Comparison of ENCODE assay signal across 14 cellular contexts in genomic region chr5:98458004-98458403, GRCh38.
A peak's percentile ranks its signal among the peaks of the same experiment; 100 is the strongest.
DNase-seq lines count a peak whose midpoint lies in the region; ATAC-seq lines count a peak whose summit lies in the region.
"Had no signal": no experiment of that assay in that cellular context is flagged by ENCODE, and none has a peak within 500 bp of the region (broad histone marks: within the 10 kb centered on the region; RNA-seq: fewer than 3 reads in every experiment).

No MANE protein-coding gene starts in this region.

- 77% methylated on average over 2 of the region's 2 CpGs for WGBS in mesenchymal stem cell

- no peaks in the 10 kb centered on the region for H3K4me1 ChIP-seq in mesenchymal stem cell (ENCODE audit: control insufficient read depth, insufficient read depth, low read depth, low read length)
- H3K4me1 ChIP-seq: parathyroid adenoma had no signal

- peak; percentile 73 for ATAC-seq in HG03432 (IDR thresholded peaks at IDR 0.05; ENCODE audit: unreplicated experiment)
- ATAC-seq: left colon had no signal

- no peaks in the 10 kb centered on the region for H3K36me3 ChIP-seq in mesenchymal stem cell (ENCODE audit: control insufficient read depth in 1 of 2, insufficient read depth in 2 of 2, low read depth in 1 of 2, low read length in 2 of 2)
- H3K36me3 ChIP-seq: BLaER1 treated with 17β-estradiol and CSF1 and Interleukin-3, amounts not matched to agents 10 nM and 100 nM had no signal

- DNase-seq in AG20443 (ENCODE audit: low spot score): peak; percentile 30
- peak; percentile 33 for DNase-seq in astrocyte of the hippocampus (ENCODE audit: low read depth, low spot score)
- DNase-seq in mesenchymal stem cell: peak; percentile 27
- DNase-seq in NCI-H2081 treated with DMSO at 0.1 percent for 48 hours (lab: John Stamatoyannopoulos, UW): no peak
- no peak for DNase-seq in NK-92 (lab: John Stamatoyannopoulos, UW; ENCODE audit: unreplicated experiment)
- no peak for DNase-seq in NCI-H2107 treated with DMSO at 0.1 percent for 48 hours (lab: John Stamatoyannopoulos, UW; ENCODE audit: unreplicated experiment)
- DNase-seq in activated gamma-delta T cell treated with Interleukin-2 at 50 U/mL for 16 hours: no peak
- DNase-seq: left colon; NCI-H1092 treated with DMSO at 0.1 percent for 48 hours; NCI-H2227 treated with DMSO at 0.1 percent for 48 hours; stimulated activated CD4-positive, alpha-beta T cell treated with anti-CD3 and anti-CD28 coated beads, Interleukin-15, amount 100 ng/mL, for 24 hours had no signal

- H3K79me1 ChIP-seq in mesenchymal stem cell (replicated peaks; ENCODE audit: low read length, poor library complexity, severe bottlenecking): no peaks in the 10 kb centered on the region

- no peak overlapping the region for H2AFZ ChIP-seq in mesenchymal stem cell (ENCODE audit: low read depth, low read length)
- H2AFZ ChIP-seq: parathyroid adenoma had no signal

- H2BK5ac ChIP-seq in mesenchymal stem cell (ENCODE audit: low read depth, low read length, poor library complexity, severe bottlenecking): no peak overlapping the region

- no peak overlapping the region for H3K4me2 ChIP-seq in mesenchymal stem cell (ENCODE audit: low read length, poor library complexity, severe bottlenecking)
- H3K4me2 ChIP-seq: BLaER1 treated with 17β-estradiol and CSF1 and Interleukin-3, amounts not matched to agents 10 nM and 100 nM had no signal

- H2BK120ac ChIP-seq in mesenchymal stem cell (ENCODE audit: low read depth, low read length): no peak overlapping the region

- H3K18ac ChIP-seq in mesenchymal stem cell (ENCODE audit: low read depth in 1 of 2, low read length in 2 of 2): no peak overlapping the region

- H3K4me3 ChIP-seq in mesenchymal stem cell (ENCODE audit: insufficient read depth in 1 of 2, low read depth in 1 of 2, low read length in 2 of 2): no peak overlapping the region
- H3K4me3 ChIP-seq: BLaER1 treated with 17β-estradiol and CSF1 and Interleukin-3, amounts not matched to agents 10 nM and 100 nM had no signal

- no peaks in the 10 kb centered on the region for H3K27me3 ChIP-seq in mesenchymal stem cell (ENCODE audit: control insufficient read depth in 1 of 2, insufficient read depth in 1 of 2, low read length in 2 of 2)
- H3K27me3 ChIP-seq: BLaER1 treated with 17β-estradiol and CSF1 and Interleukin-3, amounts not matched to agents 10 nM and 100 nM had no signal

- H2BK12ac ChIP-seq in mesenchymal stem cell (ENCODE audit: low read length in 2 of 2): no peak overlapping the region

- no peak overlapping the region for H3K14ac ChIP-seq in mesenchymal stem cell (ENCODE audit: low read length in 2 of 2)

- H4K91ac ChIP-seq in mesenchymal stem cell (ENCODE audit: low read length): no peak overlapping the region

- no peak overlapping the region for H3K4ac ChIP-seq in mesenchymal stem cell (ENCODE audit: low read depth in 1 of 2, low read length in 2 of 2)

- H3K9ac ChIP-seq in mesenchymal stem cell (ENCODE audit: low read length): peak overlapping the region; percentile 41
- H3K9ac ChIP-seq: BLaER1 treated with 17β-estradiol and CSF1 and Interleukin-3, amounts not matched to agents 10 nM and 100 nM; parathyroid adenoma had no signal

- no peak overlapping the region for H3K27ac ChIP-seq in mesenchymal stem cell (ENCODE audit: low read length, poor library complexity, severe bottlenecking)
- H3K27ac ChIP-seq: BLaER1 treated with 17β-estradiol and CSF1 and Interleukin-3, amounts not matched to agents 10 nM and 100 nM; parathyroid adenoma had no signal

- H3K23ac ChIP-seq in mesenchymal stem cell (ENCODE audit: low read length in 2 of 2): no peak overlapping the region

- H2BK15ac ChIP-seq in mesenchymal stem cell (ENCODE audit: low read depth, poor library complexity, severe bottlenecking): no peak overlapping the region

- H4K8ac ChIP-seq in mesenchymal stem cell (ENCODE audit: low read length): no peak overlapping the region

- no peaks in the 10 kb centered on the region for H3K9me3 ChIP-seq in mesenchymal stem cell (ENCODE audit: control insufficient read depth, low read length)

- H2AK5ac ChIP-seq in mesenchymal stem cell (ENCODE audit: low read length, severe bottlenecking): no peak overlapping the region

Comparison
In these comparisons a context has a peak if more than half of its experiments do, and no peak if none do; other contexts are left out.
1. DNase-seq: peak in AG20443 (single experiment), astrocyte of the hippocampus (single experiment) and mesenchymal stem cell (single experiment); none in NCI-H2081 treated with DMSO at 0.1 percent for 48 hours (single experiment), NK-92 (single experiment), NCI-H2107 treated with DMSO at 0.1 percent for 48 hours (single experiment) and activated gamma-delta T cell treated with Interleukin-2 at 50 U/mL for 16 hours (single experiment).